In genomic region chr12:89824822-89825221, GRCh38 we compare ENCODE assay signal across 21 cellular contexts.
"Had no signal": no experiment of that assay in that cellular context is flagged by ENCODE, and none has a peak within 500 bp of the region (broad histone marks: within the 10 kb centered on the region; RNA-seq: fewer than 3 reads in every experiment).

No MANE protein-coding gene starts in this region.

- H3K36me3 ChIP-seq: esophagus muscularis mucosa, left ventricle myocardium inferior, neural progenitor cell, sigmoid colon, tibial nerve had no signal

- ATAC-seq: activated CD8-positive, alpha-beta memory T cell treated with anti-CD3 and anti-CD28 coated beads, Interleukin-2, amount 10 ng/mL, durations not matched to agents 7 days and 5 days; activated CD8-positive, alpha-beta T cell treated with anti-CD3 and anti-CD28 coated beads for 36 hours; activated naive CD4-positive, alpha-beta T cell treated with anti-CD3 and anti-CD28 coated beads, Interleukin-2, amount 50 U/mL, for 72 hours; natural killer cell; psoas muscle had no signal

- H3K27me3 ChIP-seq: esophagus muscularis mucosa, neural progenitor cell, sigmoid colon, tibial nerve had no signal

- H3K4me3 ChIP-seq: esophagus muscularis mucosa, left ventricle myocardium inferior, lung, neural progenitor cell, psoas muscle, sigmoid colon, tibial nerve had no signal

- H3K4me2 ChIP-seq: neural progenitor cell had no signal

- H3K9me3 ChIP-seq: esophagus muscularis mucosa, left ventricle myocardium inferior, psoas muscle, sigmoid colon, tibial nerve had no signal

- H3K79me2 ChIP-seq: parathyroid adenoma had no signal

- DNase-seq: activated B cell treated with CpG ODN at 0.5 μM for 24 hours; activated CD4-positive, alpha-beta T cell treated with anti-CD3 and anti-CD28 coated beads, Interleukin-2, amount 50 U/mL, for 1 hour; activated CD8-positive, alpha-beta memory T cell treated with anti-CD3 and anti-CD28 coated beads, Interleukin-2, amount 10 ng/mL, durations not matched to agents 7 days and 5 days; activated CD8-positive, alpha-beta T cell treated with anti-CD3 and anti-CD28 coated beads for 36 hours; activated T-cell treated with anti-CD3 and anti-CD28 coated beads, Interleukin-2, amount 50 U/mL, for 48 hours; effector CD4-positive, alpha-beta T cell; foreskin melanocyte; left ventricle myocardium inferior; natural killer cell; occipital lobe; psoas muscle; sigmoid colon; stimulated activated CD4-positive, alpha-beta T cell treated with anti-CD3 and anti-CD28 coated beads, Interleukin-2, amount 100 ng/mL, for 24 hours; stimulated activated naive CD4-positive, alpha-beta T cell had no signal

- H3K9ac ChIP-seq: neural progenitor cell, parathyroid adenoma had no signal

- H2AFZ ChIP-seq: neural progenitor cell, parathyroid adenoma had no signal

- FAIRE-seq: bronchial epithelial cell had no signal

- H3K4me1 ChIP-seq: esophagus muscularis mucosa, left ventricle myocardium inferior, parathyroid adenoma, psoas muscle, tibial nerve had no signal

- H3K27ac ChIP-seq: esophagus muscularis mucosa, left ventricle myocardium inferior, neural progenitor cell, parathyroid adenoma, psoas muscle, sigmoid colon, tibial nerve had no signal
